ENCODE assay signal across 10 cellular contexts in genomic region chr4:46886711-46887110, GRCh38. TPM values are rescaled to one million over a fixed set of nuclear protein-coding genes. Genes with fewer than 3 reads are reported as not detected.
A peak's percentile ranks its signal among the peaks of the same experiment; 100 is the strongest.
DNase-seq lines count a peak whose midpoint lies in the region; ATAC-seq and TF ChIP-seq lines count a peak whose summit lies in the region.
"Had no signal": no experiment of that assay in that cellular context is flagged by ENCODE, and none has a peak within 500 bp of the region (broad histone marks: within the 10 kb centered on the region; RNA-seq: fewer than 3 reads in every experiment).

No MANE protein-coding gene starts in this region.

- H3K36me3 Mint-ChIP-seq in brain (no peaks in the 10 kb centered on the region), nephron (ENCODE audit: low read depth) (no peaks in the 10 kb centered on the region)
- no peaks in the 10 kb centered on the region for H3K36me3 Mint-ChIP-seq in activated T-helper 2 cell treated with anti-CD3 and anti-CD28 coated beads, Interferon-gamma antibody, Interleukin-2, Interleukin-4, amounts not matched to agents 10 μg/mL and 5 μg/mL and 100 μg/mL, durations not matched to agents 14 hours and 24 hours and 36 hours (ENCODE audit: low read depth)
- H3K36me3 Mint-ChIP-seq in CD8-positive, alpha-beta memory T cell, result no peaks in the 10 kb centered on the region
- H3K36me3 Mint-ChIP-seq: activated naive CD8-positive, alpha-beta T cell treated with anti-CD3 and anti-CD28 coated beads for 36 hours had no signal

- CTCF ChIA-PET in CD8-positive, alpha-beta memory T cell (lab: Charles Lee), result no interaction called here

- no peaks in the 10 kb centered on the region for H3K4me1 ChIP-seq in Loucy (ENCODE audit: insufficient read depth, low read length, poor library complexity, severe bottlenecking)
- H3K4me1 ChIP-seq in CD8-positive, alpha-beta memory T cell (ENCODE audit: insufficient read depth, low read length), result no peaks in the 10 kb centered on the region
- H3K4me1 ChIP-seq: right lobe of liver had no signal

- no peak overlapping the region for H3K27ac ChIP-seq in CD8-positive, alpha-beta memory T cell (ENCODE audit: low read depth, low read length)
- H3K27ac ChIP-seq: right lobe of liver had no signal

- H3K79me2 ChIP-seq in Loucy (ENCODE audit: insufficient read depth, low read length), result no peaks in the 10 kb centered on the region

- intact Hi-C loops in activated T-helper 2 cell treated with anti-CD3 and anti-CD28 coated beads, Interferon-gamma antibody, Interleukin-2, Interleukin-4, amounts not matched to agents 10 μg/mL and 5 μg/mL and 100 μg/mL, durations not matched to agents 14 hours and 24 hours and 36 hours (cut with micrococcal nuclease), result no loop called here

- H3K4me1 Mint-ChIP-seq in brain, result no peaks in the 10 kb centered on the region
- H3K4me1 Mint-ChIP-seq in nephron, result no peaks in the 10 kb centered on the region
- no peaks in the 10 kb centered on the region for H3K4me1 Mint-ChIP-seq in activated T-helper 2 cell treated with anti-CD3 and anti-CD28 coated beads, Interferon-gamma antibody, Interleukin-2, Interleukin-4, amounts not matched to agents 10 μg/mL and 5 μg/mL and 100 μg/mL, durations not matched to agents 14 hours and 24 hours and 36 hours (ENCODE audit: low read depth)
- no peaks in the 10 kb centered on the region for H3K4me1 Mint-ChIP-seq in CD8-positive, alpha-beta memory T cell
- H3K4me1 Mint-ChIP-seq: activated naive CD8-positive, alpha-beta T cell treated with anti-CD3 and anti-CD28 coated beads for 36 hours had no signal

- no peak for ATAC-seq in HG02973 (IDR thresholded peaks at IDR 0.05; ENCODE audit: unreplicated experiment)

- no peaks in the 10 kb centered on the region for H3K27me3 ChIP-seq in Loucy (ENCODE audit: insufficient read depth, low read length, poor library complexity, severe bottlenecking)
- H3K27me3 ChIP-seq in CD8-positive, alpha-beta memory T cell (ENCODE audit: insufficient read depth, low read length, poor library complexity, severe bottlenecking), result no peaks in the 10 kb centered on the region
- H3K27me3 ChIP-seq: right lobe of liver had no signal

- H3K27ac Mint-ChIP-seq in brain (no peak overlapping the region), nephron (no peak overlapping the region)
- no peak overlapping the region for H3K27ac Mint-ChIP-seq in activated T-helper 2 cell treated with anti-CD3 and anti-CD28 coated beads, Interferon-gamma antibody, Interleukin-2, Interleukin-4, amounts not matched to agents 10 μg/mL and 5 μg/mL and 100 μg/mL, durations not matched to agents 14 hours and 24 hours and 36 hours
- no peak overlapping the region for H3K27ac Mint-ChIP-seq in CD8-positive, alpha-beta memory T cell
- H3K27ac Mint-ChIP-seq: activated naive CD8-positive, alpha-beta T cell treated with anti-CD3 and anti-CD28 coated beads for 36 hours had no signal

- H3K9me3 Mint-ChIP-seq in brain (no peaks in the 10 kb centered on the region), nephron (no peaks in the 10 kb centered on the region)
- no peaks in the 10 kb centered on the region for H3K9me3 Mint-ChIP-seq in activated T-helper 2 cell treated with anti-CD3 and anti-CD28 coated beads, Interferon-gamma antibody, Interleukin-2, Interleukin-4, amounts not matched to agents 10 μg/mL and 5 μg/mL and 100 μg/mL, durations not matched to agents 14 hours and 24 hours and 36 hours
- no peaks in the 10 kb centered on the region for H3K9me3 Mint-ChIP-seq in CD8-positive, alpha-beta memory T cell
- H3K9me3 Mint-ChIP-seq: activated naive CD8-positive, alpha-beta T cell treated with anti-CD3 and anti-CD28 coated beads for 36 hours had no signal

- H2AFZ ChIP-seq in Loucy (ENCODE audit: low read length), result peak overlapping the region; percentile 76

- no peaks in the 10 kb centered on the region for H3K27me3 Mint-ChIP-seq in brain
- H3K27me3 Mint-ChIP-seq in nephron (ENCODE audit: low read depth), result no peaks in the 10 kb centered on the region
- H3K27me3 Mint-ChIP-seq in activated T-helper 2 cell treated with anti-CD3 and anti-CD28 coated beads, Interferon-gamma antibody, Interleukin-2, Interleukin-4, amounts not matched to agents 10 μg/mL and 5 μg/mL and 100 μg/mL, durations not matched to agents 14 hours and 24 hours and 36 hours (ENCODE audit: low read depth), result no peaks in the 10 kb centered on the region
- H3K27me3 Mint-ChIP-seq in CD8-positive, alpha-beta memory T cell, result no peaks in the 10 kb centered on the region
- H3K27me3 Mint-ChIP-seq: activated naive CD8-positive, alpha-beta T cell treated with anti-CD3 and anti-CD28 coated beads for 36 hours had no signal

- no peak overlapping the region for H3K4me3 Mint-ChIP-seq in brain
- H3K4me3 Mint-ChIP-seq in nephron, result no peak overlapping the region
- no peak overlapping the region for H3K4me3 Mint-ChIP-seq in activated T-helper 2 cell treated with anti-CD3 and anti-CD28 coated beads, Interferon-gamma antibody, Interleukin-2, Interleukin-4, amounts not matched to agents 10 μg/mL and 5 μg/mL and 100 μg/mL, durations not matched to agents 14 hours and 24 hours and 36 hours (ENCODE audit: low read depth)
- H3K4me3 Mint-ChIP-seq in CD8-positive, alpha-beta memory T cell, result no peak overlapping the region
- H3K4me3 Mint-ChIP-seq: activated naive CD8-positive, alpha-beta T cell treated with anti-CD3 and anti-CD28 coated beads for 36 hours had no signal

- no peak overlapping the region for H3K9ac ChIP-seq in Loucy (ENCODE audit: low read depth, low read length, poor library complexity, severe bottlenecking)

- no peaks in the 10 kb centered on the region for H3K36me3 ChIP-seq in Loucy (ENCODE audit: insufficient read depth, low read length)
- no peaks in the 10 kb centered on the region for H3K36me3 ChIP-seq in CD8-positive, alpha-beta memory T cell (ENCODE audit: insufficient read depth, low read length)
- H3K36me3 ChIP-seq: right lobe of liver had no signal

- H3K4me3 ChIP-seq in Loucy (ENCODE audit: low read length, poor library complexity, severe bottlenecking), result no peak overlapping the region
- no peak overlapping the region for H3K4me3 ChIP-seq in CD8-positive, alpha-beta memory T cell (ENCODE audit: low read length)
- H3K4me3 ChIP-seq: right lobe of liver had no signal

- TF ChIP-seq CTCF in Loucy (conservative IDR thresholded peaks at IDR 0.05; ENCODE audit: low read length) (peak; percentile 77), brain (conservative IDR thresholded peaks at IDR 0.05) (peak; percentile 22 to 44), nephron (IDR thresholded peaks at IDR 0.05; ENCODE audit: unreplicated experiment in 3 of 3) (peak; percentile 53 to 55 (median 55))

- no peak overlapping the region for H3K4me2 ChIP-seq in Loucy (ENCODE audit: low read depth, low read length, poor library complexity, severe bottlenecking)

- DNase-seq in GM03348 (ENCODE audit: low spot score) (peak; percentile 19), iPS-NIHi11 (ENCODE audit: low spot score) (no peak)
- DNase-seq in activated T-helper 2 cell treated with anti-CD3 and anti-CD28 coated beads, Interferon-gamma antibody, Interleukin-2, Interleukin-4, amounts not matched to agents 10 μg/mL and 5 μg/mL and 100 μg/mL, durations not matched to agents 14 hours and 24 hours and 36 hours (ENCODE audit: low spot score), result no peak
- DNase-seq in CD8-positive, alpha-beta memory T cell, result no peak
- DNase-seq: activated naive CD8-positive, alpha-beta T cell treated with anti-CD3 and anti-CD28 coated beads for 36 hours; right lobe of liver had no signal

- H3K9me2 ChIP-seq in Loucy (replicated peaks; ENCODE audit: low read depth, low read length), result no peaks in the 10 kb centered on the region

- POLR2A ChIA-PET in CD8-positive, alpha-beta memory T cell (lab: Charles Lee), result no interaction called here

- no peaks in the 10 kb centered on the region for H3K9me3 ChIP-seq in Loucy (ENCODE audit: insufficient read depth, low read depth, low read length)
- H3K9me3 ChIP-seq in CD8-positive, alpha-beta memory T cell (ENCODE audit: low read length), result no peaks in the 10 kb centered on the region
- H3K9me3 ChIP-seq: right lobe of liver had no signal

- no peaks in the 10 kb centered on the region for H4K20me1 ChIP-seq in Loucy (ENCODE audit: insufficient read depth, low read length, poor library complexity, severe bottlenecking)

- H3F3A ChIP-seq in Loucy (ENCODE audit: low read depth), result no peaks in the 10 kb centered on the region

RNA-seq across cellular contexts. Expression of gene COX7B2, which starts 22.3 kb away (rescaled TPM):
- polyA plus RNA-seq in brain (ENCODE audit: insufficient read depth, low read depth, low replicate concordance), result not detected
- total RNA-seq in activated T-helper 2 cell treated with anti-CD3 and anti-CD28 coated beads, Interferon-gamma antibody, Interleukin-2, Interleukin-4, amounts not matched to agents 10 μg/mL and 5 μg/mL and 100 μg/mL, durations not matched to agents 14 hours and 24 hours and 36 hours, result not detected in 2 replicates
- total RNA-seq in CD8-positive, alpha-beta memory T cell, result not detected
- polyA plus RNA-seq in CD8-positive, alpha-beta memory T cell, result not detected
- total RNA-seq: activated naive CD8-positive, alpha-beta T cell treated with anti-CD3 and anti-CD28 coated beads for 36 hours; right lobe of liver had no signal
